9 cellular contexts compared by ENCODE assay signal in the genomic region with DNA sequence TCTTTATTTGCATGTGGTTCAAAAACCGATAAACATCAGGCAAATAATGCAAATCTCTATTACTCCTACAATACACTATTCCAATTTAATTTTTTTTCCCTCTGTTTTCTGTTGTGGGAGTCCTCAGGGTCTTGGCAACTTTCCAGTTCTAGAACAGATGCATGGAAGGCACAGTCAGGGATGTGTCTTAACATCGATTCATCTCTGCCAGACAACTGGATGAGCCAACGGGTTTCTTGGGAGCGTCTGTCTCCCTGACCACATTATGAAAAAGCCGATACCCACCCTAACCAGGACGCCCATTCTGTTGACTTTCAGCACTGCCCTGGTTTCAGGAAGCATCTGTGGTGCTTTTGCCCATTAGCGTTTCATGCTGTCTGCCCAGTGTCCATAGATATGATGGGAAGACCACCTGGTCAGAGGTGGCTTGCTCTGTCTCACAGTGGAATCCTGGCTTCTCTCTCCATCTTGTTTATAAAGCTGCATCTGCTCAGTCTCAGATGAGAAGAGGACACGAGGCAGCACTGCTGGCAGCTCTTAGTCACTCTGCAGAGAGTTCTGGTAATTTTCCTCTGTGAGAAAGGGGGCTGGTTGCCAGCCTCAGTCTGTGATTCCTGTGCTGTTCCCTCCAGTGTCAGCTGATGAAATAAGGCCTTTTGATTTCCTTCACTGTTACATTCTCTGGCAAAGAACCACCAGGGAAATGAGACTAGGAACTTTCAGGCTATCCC. TPM values are rescaled to one million over a fixed set of nuclear protein-coding genes. Genes with fewer than 3 reads are reported as not detected.
DNase-seq lines count a peak whose midpoint lies in the region; ATAC-seq, FAIRE-seq and TF ChIP-seq lines count a peak whose summit lies in the region.
"Had no signal": no experiment of that assay in that cellular context is flagged by ENCODE, and none has a peak within 500 bp of the region (broad histone marks: within the 10 kb centered on the region; RNA-seq: fewer than 3 reads in every experiment).

No MANE protein-coding gene starts in this region.

- no peaks in the 10 kb centered on the region for H4K20me1 ChIP-seq in smooth muscle cell (ENCODE audit: low read depth)
- H4K20me1 ChIP-seq in GM23338 (replicated peaks; ENCODE audit: insufficient read depth): no peaks in the 10 kb centered on the region

- H3K36me3 ChIP-seq in brain microvascular endothelial cell (replicated peaks): no peaks in the 10 kb centered on the region
- no peaks in the 10 kb centered on the region for H3K36me3 ChIP-seq in smooth muscle cell (ENCODE audit: low read depth)
- H3K36me3 ChIP-seq in GM23338 (ENCODE audit: insufficient read depth): no peaks in the 10 kb centered on the region

- peak overlapping the region; percentile 70 for H3K4me2 ChIP-seq in smooth muscle cell
- no peak overlapping the region for H3K4me2 ChIP-seq in GM23338

- no peak overlapping the region for H3K4me3 Mint-ChIP-seq in GM23338
- H3K4me3 Mint-ChIP-seq in progenitor cell of endocrine pancreas (ENCODE audit: low read depth): no peak overlapping the region
- H3K4me3 Mint-ChIP-seq in effector memory CD8-positive, alpha-beta T cell: no peak overlapping the region
- H3K4me3 Mint-ChIP-seq: central memory CD8-positive, alpha-beta T cell had no signal

- peak; percentile 75 for FAIRE-seq in islet of Langerhans (lab: Jason Lieb, UNC)

- H3K9ac ChIP-seq in smooth muscle cell (ENCODE audit: low read depth): peak overlapping the region; percentile 23

- no peak overlapping the region for H3K27ac Mint-ChIP-seq in GM23338
- no peak overlapping the region for H3K27ac Mint-ChIP-seq in progenitor cell of endocrine pancreas
- H3K27ac Mint-ChIP-seq in effector memory CD8-positive, alpha-beta T cell: no peak overlapping the region

- no peaks in the 10 kb centered on the region for H3K27me3 Mint-ChIP-seq in GM23338 (ENCODE audit: insufficient read depth, low read depth, poor library complexity)
- H3K27me3 Mint-ChIP-seq in progenitor cell of endocrine pancreas: no peaks in the 10 kb centered on the region
- peaks cover 26 to 35% of the 10 kb centered on the region in 2 donors for H3K27me3 Mint-ChIP-seq in effector memory CD8-positive, alpha-beta T cell

- H3K27me3 ChIP-seq in brain microvascular endothelial cell (replicated peaks) (no peaks in the 10 kb centered on the region), smooth muscle cell (ENCODE audit: low read depth) (no peaks in the 10 kb centered on the region), GM23338 (ENCODE audit: insufficient read depth) (no peaks in the 10 kb centered on the region)

- TF ChIP-seq CTCF in brain microvascular endothelial cell (IDR thresholded peaks at IDR 0.05; ENCODE audit: low read depth, low read length, missing control alignments) (no peak), smooth muscle cell (IDR thresholded peaks at IDR 0.05; ENCODE audit: borderline replicate concordance, insufficient read depth, poor library complexity, severe bottlenecking) (no peak), GM13976 (IDR thresholded peaks at IDR 0.05; ENCODE audit: borderline replicate concordance, control extremely low read depth, extremely low read depth, insufficient read depth, missing control alignments) (no peak), GM23338 (conservative IDR thresholded peaks at IDR 0.05; ENCODE audit: low read depth in 2 of 2) (no peak), progenitor cell of endocrine pancreas (IDR thresholded peaks at IDR 0.05; ENCODE audit: unreplicated experiment) (no peak)

- no peaks in the 10 kb centered on the region for H3K9me3 ChIP-seq in smooth muscle cell (replicated peaks; ENCODE audit: low read depth)

- no peaks in the 10 kb centered on the region for H3K4me1 ChIP-seq in smooth muscle cell (ENCODE audit: low read depth)
- H3K4me1 ChIP-seq in GM23338 (ENCODE audit: insufficient read depth): no peaks in the 10 kb centered on the region

- H3K9me3 Mint-ChIP-seq in GM23338 (peaks cover 17% of the 10 kb centered on the region; the same call in 2 of the 3 replicates), progenitor cell of endocrine pancreas (ENCODE audit: low read depth) (peaks cover 7% of the 10 kb centered on the region)
- H3K9me3 Mint-ChIP-seq in effector memory CD8-positive, alpha-beta T cell: no peaks in the 10 kb centered on the region
- H3K9me3 Mint-ChIP-seq: central memory CD8-positive, alpha-beta T cell had no signal

- H3K79me2 ChIP-seq in smooth muscle cell (ENCODE audit: low read depth) (no peaks in the 10 kb centered on the region), GM23338 (replicated peaks; ENCODE audit: insufficient read depth) (no peaks in the 10 kb centered on the region)

- in situ Hi-C loops in brain microvascular endothelial cell (cut with HindIII; ENCODE audit: low pct_ligation_motif_present, low sequenced_read_pairs) (loop anchor here (25.0 kb wide), 1 partner anchor 243 kb away; no protein-coding TSS in a partner anchor), GM13976 (cut with MboI; ENCODE audit: low sequenced_read_pairs, unreplicated experiment) (loop anchor here (25.0 kb wide), 1 partner anchor 318 kb away; no protein-coding TSS in a partner anchor)

- peak overlapping the region; percentile 58 for H3K27ac ChIP-seq in brain microvascular endothelial cell
- H3K27ac ChIP-seq in smooth muscle cell (ENCODE audit: low read depth): peak overlapping the region; percentile 84
- no peak overlapping the region for H3K27ac ChIP-seq in GM23338 (ENCODE audit: low read depth)

- no peak overlapping the region for H3K4me3 ChIP-seq in brain microvascular endothelial cell (ENCODE audit: low read depth, low read length)
- no peak overlapping the region for H3K4me3 ChIP-seq in smooth muscle cell
- no peak overlapping the region for H3K4me3 ChIP-seq in GM23338

- no peak for ATAC-seq in GM23338
- ATAC-seq in effector memory CD8-positive, alpha-beta T cell (replicated peaks): no peak

- peak; percentile 91 for DNase-seq in HCEC 1CT
- peak; percentile 87 for DNase-seq in brain microvascular endothelial cell
- DNase-seq in smooth muscle cell (lab: John Stamatoyannopoulos, UW; ENCODE audit: unreplicated experiment): peak; percentile 21
- DNase-seq in GM13976 (ENCODE audit: low spot score): no peak
- no peak for DNase-seq in GM23338 (ENCODE audit: low spot score)
- DNase-seq in progenitor cell of endocrine pancreas (ENCODE audit: low spot score, unreplicated experiment): no peak
- DNase-seq in effector memory CD8-positive, alpha-beta T cell: no peak

- no peaks in the 10 kb centered on the region; the same call in 2 of the 3 replicates for H3K4me1 Mint-ChIP-seq in GM23338
- H3K4me1 Mint-ChIP-seq in progenitor cell of endocrine pancreas (ENCODE audit: low read depth): no peaks in the 10 kb centered on the region
- no peaks in the 10 kb centered on the region for H3K4me1 Mint-ChIP-seq in effector memory CD8-positive, alpha-beta T cell (ENCODE audit: low read depth in 2 of 2)
- H3K4me1 Mint-ChIP-seq: central memory CD8-positive, alpha-beta T cell had no signal

- H3K36me3 Mint-ChIP-seq in GM23338 (ENCODE audit: low read depth) (peaks cover 14% of the 10 kb centered on the region; the same call in 2 of the 3 replicates), progenitor cell of endocrine pancreas (ENCODE audit: insufficient read depth) (no peaks in the 10 kb centered on the region)
- H3K36me3 Mint-ChIP-seq in effector memory CD8-positive, alpha-beta T cell (ENCODE audit: insufficient read depth): no peaks in the 10 kb centered on the region

- H3K9me2 ChIP-seq in GM23338 (ENCODE audit: insufficient read depth): no peaks in the 10 kb centered on the region

- 21% methylated on average over 8 of the region's 8 CpGs for WGBS in smooth muscle cell (ENCODE audit: low lambda C conversion rate)

- H2AFZ ChIP-seq in smooth muscle cell (ENCODE audit: low read depth) (peak overlapping the region; percentile 16), GM23338 (no peak overlapping the region; the same call in 1 of the 2 replicates)

- H3F3A ChIP-seq in smooth muscle cell (ENCODE audit: low read depth): peaks cover 24% of the 10 kb centered on the region
- H3F3A ChIP-seq in GM23338 (replicated peaks; ENCODE audit: low read depth): no peaks in the 10 kb centered on the region

TF ChIP-seq in GM23338, 12 proteins besides CTCF, POLR2A, EP300 and RAD21 (continues in another document):
- TF ChIP-seq ZNF331 (CRISPR knock-in tag; IDR thresholded peaks at IDR 0.05; ENCODE audit: low read depth): no peak

RNA-seq across cellular contexts. Expression of gene KCNE4, which starts 57.9 kb away (rescaled TPM):
- total RNA-seq in smooth muscle cell: 36.7 and 52.8 TPM in 2 replicates
- polyA plus RNA-seq in smooth muscle cell: 39.6 and 67.5 TPM in 2 replicates
- not detected in 2 replicates for total RNA-seq in GM23338 (2014; rRNA removed; shearing (Covaris generic))
- not detected in 2 replicates for polyA plus RNA-seq in GM23338 (2016; fragmentation: Nextera tagmentation; extraction: Ambion mirVana)
- total RNA-seq in progenitor cell of endocrine pancreas: 0.60 and 0.72 TPM in 2 replicates

Comparison
In these comparisons a context has a peak if more than half of its experiments do, and no peak if none do; other contexts are left out.
1. DNase-seq: peak in HCEC 1CT (single experiment), brain microvascular endothelial cell (single experiment) and smooth muscle cell (single experiment); none in GM13976 (single experiment), GM23338 (single experiment), progenitor cell of endocrine pancreas (single experiment) and effector memory CD8-positive, alpha-beta T cell (0 of 3).
2. RNA of gene KCNE4, which starts 57.9 kb away (total RNA-seq): 36.7 to 52.8 TPM in smooth muscle cell; 0.60 to 0.72 TPM in progenitor cell of endocrine pancreas and not detected in GM23338; every median in the first group is over 10 times any median in the second.